Comparison of ENCODE assay signal across 26 cellular contexts in the genomic region with DNA sequence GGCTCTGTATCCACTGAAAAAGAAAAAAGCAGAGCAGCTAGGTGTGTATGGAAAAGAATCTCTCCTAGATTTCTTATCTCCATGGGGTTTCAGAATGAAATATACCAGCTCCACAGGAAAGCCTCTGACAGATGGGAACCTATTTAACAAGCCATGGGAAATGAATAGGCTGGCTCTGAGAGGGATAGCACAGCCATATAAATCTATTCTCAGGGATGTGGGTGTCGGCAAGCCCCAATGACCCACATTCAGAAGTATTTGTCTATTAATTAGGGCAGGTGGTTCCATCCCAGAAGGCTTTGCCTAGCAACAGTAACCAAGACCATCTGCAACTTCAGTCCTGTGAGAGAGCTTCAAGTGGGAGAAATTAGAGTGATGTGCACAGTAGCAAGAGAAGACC.
DNase-seq lines count a peak whose midpoint lies in the region; ATAC-seq and TF ChIP-seq lines count a peak whose summit lies in the region.
"Had no signal": no experiment of that assay in that cellular context is flagged by ENCODE, and none has a peak within 500 bp of the region (broad histone marks: within the 10 kb centered on the region; RNA-seq: fewer than 3 reads in every experiment).

No MANE protein-coding gene starts in this region.

- ATAC-seq in stimulated activated naive CD8-positive, alpha-beta T cell treated with anti-CD3 and anti-CD28 coated beads, Interleukin-15, Interleukin-2, amounts not matched to agents 100 U/mL and 50 U/mL, for 24 hours: no peak
- ATAC-seq: left lobe of liver; sciatic nerve; stimulated activated naive B cell treated with anti-CD40 and anti-IgM and Interleukin-4, amounts not matched to agents 10 μg/mL and 1 μg/mL and 100 μg/mL, for 72 hours had no signal

- no peak overlapping the region for H3K27ac ChIP-seq in neural cell (ENCODE audit: low read length)
- H3K27ac ChIP-seq: adrenal gland, brain microvascular endothelial cell, RWPE1 had no signal

- no peaks in the 10 kb centered on the region for H3F3A ChIP-seq in neural cell (ENCODE audit: insufficient read depth, low read length, poor library complexity, severe bottlenecking)

- no peaks in the 10 kb centered on the region for H3K9me3 ChIP-seq in neural cell (ENCODE audit: low read length)
- H3K9me3 ChIP-seq: adrenal gland, HAP-1 had no signal

- DNase-seq in DMS79 treated with DMSO at 0.1 percent for 48 hours (lab: John Stamatoyannopoulos, UW) (peak; percentile 41), DMS79 (lab: John Stamatoyannopoulos, UW) (no peak), NCI-H146 (lab: John Stamatoyannopoulos, UW) (peak; percentile 94), NCI-H524 treated with DMSO at 0.1 percent for 48 hours (lab: John Stamatoyannopoulos, UW) (peak; percentile 95), putamen (ENCODE audit: low spot score) (no peak), NCI-H1048 (lab: John Stamatoyannopoulos, UW) (no peak)
- DNase-seq in stimulated activated naive CD8-positive, alpha-beta T cell treated with anti-CD3 and anti-CD28 coated beads, Interleukin-15, Interleukin-2, amounts not matched to agents 100 U/mL and 50 U/mL, for 24 hours: no peak
- DNase-seq: 8988T; activated CD4-positive, alpha-beta T cell treated with anti-CD3 and anti-CD28 coated beads, Interleukin-2, amount 50 U/mL, for 48 hours; activated CD4-positive, CD25-positive, alpha-beta regulatory T cell; activated naive CD4-positive, alpha-beta T cell treated with Interleukin-2 at 50 U/mL for 16 hours; adrenal gland; brain microvascular endothelial cell; CD4-positive, CD25-positive, alpha-beta regulatory T cell; GDM1; mesenchymal stem cell; NCI-H187 treated with DMSO at 0.1 percent for 48 hours; NCI-H226; stimulated activated CD4-positive, alpha-beta T cell treated with anti-CD3 and anti-CD28 coated beads, Interleukin-4, amount 100 ng/mL, for 4 hours; stimulated activated naive B cell treated with anti-CD40 and anti-IgM and Interleukin-4, amounts not matched to agents 10 μg/mL and 1 μg/mL and 100 μg/mL, for 72 hours; T-helper 1 cell had no signal

- no peak for TF ChIP-seq EP300 in neural cell (conservative IDR thresholded peaks at IDR 0.05; ENCODE audit: poor library complexity, severe bottlenecking)

- no peaks in the 10 kb centered on the region for H3K36me3 ChIP-seq in neural cell (ENCODE audit: insufficient read depth, low read length)
- H3K36me3 ChIP-seq: adrenal gland, brain microvascular endothelial cell, HAP-1 had no signal

- no peak overlapping the region for H2AFZ ChIP-seq in neural cell (ENCODE audit: low read depth, low read length)

- H3K27me3 ChIP-seq in neural cell (ENCODE audit: insufficient read depth, low read depth, low read length): no peaks in the 10 kb centered on the region
- H3K27me3 ChIP-seq: adrenal gland, brain microvascular endothelial cell had no signal

- no peaks in the 10 kb centered on the region for H3K9me2 ChIP-seq in neural cell (ENCODE audit: insufficient read depth, low read length)

- peak; percentile 45 for TF ChIP-seq RAD21 in neural cell (conservative IDR thresholded peaks at IDR 0.05)

- H3K4me3 ChIP-seq in neural cell (ENCODE audit: low read length): no peak overlapping the region
- H3K4me3 ChIP-seq: adrenal gland, HAP-1 had no signal

- H3K9ac ChIP-seq in neural cell (ENCODE audit: low read length): no peak overlapping the region

- TF ChIP-seq CTCF in neural cell (IDR thresholded peaks at IDR 0.05; ENCODE audit: poor library complexity, severe bottlenecking): peak; percentile 45

- H4K20me1 ChIP-seq in neural cell (ENCODE audit: insufficient read depth): no peaks in the 10 kb centered on the region

- H3K4me2 ChIP-seq in neural cell (ENCODE audit: low read length): no peak overlapping the region

- no peaks in the 10 kb centered on the region for H3K79me2 ChIP-seq in neural cell (replicated peaks; ENCODE audit: insufficient read depth, low read length)

TF ChIP-seq in neural cell, 6 proteins besides CTCF, POLR2A, EP300 and RAD21:
- TF ChIP-seq EZH2 (IDR thresholded peaks at IDR 0.05; ENCODE audit: borderline replicate concordance, insufficient read depth, low read length, poor library complexity, severe bottlenecking) (no peak), SMC3 (conservative IDR thresholded peaks at IDR 0.05; ENCODE audit: poor library complexity) (peak; percentile 26), TAF1 (IDR thresholded peaks at IDR 0.05; ENCODE audit: low read depth) (no peak), MXI1 (conservative IDR thresholded peaks at IDR 0.05; ENCODE audit: poor library complexity, severe bottlenecking) (no peak), POLR2AphosphoS5 (IDR thresholded peaks at IDR 0.05) (no peak), REST (IDR thresholded peaks at IDR 0.05; ENCODE audit: borderline replicate concordance) (no peak)

Comparison
In these comparisons a context has a peak if more than half of its experiments do, and no peak if none do; other contexts are left out.
1. DNase-seq: peak in DMS79 treated with DMSO at 0.1 percent for 48 hours (single experiment), NCI-H146 (single experiment) and NCI-H524 treated with DMSO at 0.1 percent for 48 hours (single experiment); none in DMS79 (single experiment), putamen (single experiment), stimulated activated naive CD8-positive, alpha-beta T cell treated with anti-CD3 and anti-CD28 coated beads, Interleukin-15, Interleukin-2, amounts not matched to agents 100 U/mL and 50 U/mL, for 24 hours (single experiment) and NCI-H1048 (single experiment).